20 cellular contexts compared by ENCODE assay signal in genomic region chr7:9719303-9719702, GRCh38.
DNase-seq lines count a peak whose midpoint lies in the region; ATAC-seq, FAIRE-seq and TF ChIP-seq lines count a peak whose summit lies in the region.
"Had no signal": no experiment of that assay in that cellular context is flagged by ENCODE, and none has a peak within 500 bp of the region (broad histone marks: within the 10 kb centered on the region; RNA-seq: fewer than 3 reads in every experiment).

No MANE protein-coding gene starts in this region.

- H3K4ac ChIP-seq in H1 (replicated peaks; ENCODE audit: insufficient read length, low read depth, low read length) = no peak overlapping the region

- H3K9me3 Mint-ChIP-seq in activated naive CD4-positive, alpha-beta T cell treated with anti-CD3 and anti-CD28 coated beads, Interleukin-2, amount 50 U/mL, for 72 hours = peaks cover 5 to 11% of the 10 kb centered on the region in 2 donors

- H4K5ac ChIP-seq in H1 (ENCODE audit: insufficient read length, low read depth, low read length) = no peak overlapping the region

- H3K36me3 ChIP-seq in Panc1 (ENCODE audit: control insufficient read depth, insufficient read depth, low read length) = no peaks in the 10 kb centered on the region
- no peaks in the 10 kb centered on the region for H3K36me3 ChIP-seq in H1 (ENCODE audit: control insufficient read depth in 2 of 4, insufficient read depth in 4 of 4, low read length in 3 of 4)
- no peaks in the 10 kb centered on the region for H3K36me3 ChIP-seq in smooth muscle cell (ENCODE audit: low read depth)
- no peaks in the 10 kb centered on the region for H3K36me3 ChIP-seq in H7 (replicated peaks; ENCODE audit: control insufficient read depth, insufficient read depth, low read length)
- H3K36me3 ChIP-seq: BE2C had no signal

- TF ChIP-seq CTCF in Panc1 (IDR thresholded peaks at IDR 0.05) (no peak), H1 (IDR thresholded peaks at IDR 0.05; ENCODE audit: control extremely low read depth in 1 of 3, insufficient read depth in 1 of 3, low read depth in 1 of 3, low read length in 3 of 3) (no peak), smooth muscle cell (IDR thresholded peaks at IDR 0.05; ENCODE audit: borderline replicate concordance, insufficient read depth, poor library complexity, severe bottlenecking) (no peak), GM13976 (IDR thresholded peaks at IDR 0.05; ENCODE audit: borderline replicate concordance, control extremely low read depth, extremely low read depth, insufficient read depth, missing control alignments) (no peak)

- no peak overlapping the region for H2AK5ac ChIP-seq in H1 (ENCODE audit: low read depth, low read length)

- BruUV-seq in Panc1 (replicated peaks; lab: Mats Ljungman, UMichigan) = no TSS peak

- H2AFZ ChIP-seq in H1 (ENCODE audit: low read length) (peak overlapping the region; percentile 21; the same call in 1 of the 2 replicates), smooth muscle cell (ENCODE audit: low read depth) (peak overlapping the region; percentile 4)

- H3K9me3 ChIP-seq in Panc1 (ENCODE audit: control insufficient read depth, insufficient read depth, low read depth, low read length) = no peaks in the 10 kb centered on the region
- no peaks in the 10 kb centered on the region for H3K9me3 ChIP-seq in H1 (ENCODE audit: insufficient read depth in 2 of 2, low read depth in 1 of 2, low read length in 1 of 2)
- H3K9me3 ChIP-seq in smooth muscle cell (replicated peaks; ENCODE audit: low read depth) = no peaks in the 10 kb centered on the region
- H3K9me3 ChIP-seq: BE2C had no signal

- no peak overlapping the region for H3K14ac ChIP-seq in H1 (ENCODE audit: insufficient read length)

- 94% methylated on average over 4 of the region's 4 CpGs; no CpG with 5 or more reads in 1 of the 2 experiments for WGBS in H1 (ENCODE audit: extremely low coverage in 1 of 2, insufficient coverage in 1 of 2, insufficient read length in 1 of 2, insufficient replicate concordance in 2 of 2, low coverage in 1 of 2, low lambda C conversion rate in 2 of 2, missing lambda C conversion rate in 1 of 2), 2 experiments
- WGBS in smooth muscle cell (ENCODE audit: low lambda C conversion rate) = 20% methylated on average over 4 of the region's 4 CpGs

- no peak for TF ChIP-seq RAD21 in H1 (IDR thresholded peaks at IDR 0.05 in 1 of 2, conservative IDR thresholded peaks at IDR 0.05 in 1 of 2; ENCODE audit: low read depth in 2 of 2, low read length in 2 of 2)

- H3K4me1 ChIP-seq in Panc1 (ENCODE audit: control insufficient read depth, insufficient read depth, low read length) = no peaks in the 10 kb centered on the region
- H3K4me1 ChIP-seq in H1 (replicated peaks in 1 of 4; ENCODE audit: control insufficient read depth in 3 of 4, insufficient read depth in 4 of 4, low read length in 3 of 4) = no peaks in the 10 kb centered on the region
- no peaks in the 10 kb centered on the region for H3K4me1 ChIP-seq in smooth muscle cell (ENCODE audit: low read depth)
- H3K4me1 ChIP-seq: BE2C had no signal

- DNase-seq in H54 (ENCODE audit: insufficient read length, low spot score) (peak; percentile 38), Panc1 (ENCODE audit: low read depth, low spot score) (no peak), H1 (ENCODE audit: low read depth in 1 of 2, low spot score in 2 of 2) (no peak), smooth muscle cell (lab: John Stamatoyannopoulos, UW; ENCODE audit: unreplicated experiment) (no peak), GM13976 (ENCODE audit: low spot score) (no peak), NCI-H2196 (lab: John Stamatoyannopoulos, UW; ENCODE audit: unreplicated experiment) (no peak), H7 (no peak)
- no peak for DNase-seq in activated naive CD4-positive, alpha-beta T cell treated with anti-CD3 and anti-CD28 coated beads, Interleukin-2, amount 50 U/mL, for 72 hours (ENCODE audit: low spot score in 2 of 2)
- DNase-seq: BE2C; DMS79 treated with DMSO at 0.1 percent for 48 hours; NCI-H1092 treated with DMSO at 0.1 percent for 48 hours; NCI-H1436 treated with DMSO at 0.1 percent for 48 hours; NCI-H1930; NCI-H345; NCI-H524; NCI-H774; NK-92 treated with Interleukin-12 subunit alpha and Interleukin-12 subunit beta, amount 100 ng/mL, for 24 hours; Right ventricle myocardium superior had no signal

- no peak overlapping the region for H2BK15ac ChIP-seq in H1 (ENCODE audit: low read length)

- H3K36me3 Mint-ChIP-seq in activated naive CD4-positive, alpha-beta T cell treated with anti-CD3 and anti-CD28 coated beads, Interleukin-2, amount 50 U/mL, for 72 hours = no peaks in the 10 kb centered on the region

- no peak overlapping the region for H3K56ac ChIP-seq in H1 (replicated peaks; ENCODE audit: insufficient read length, low read depth, low read length)

- no peaks in the 10 kb centered on the region for H4K20me1 ChIP-seq in H1 (replicated peaks in 1 of 2; ENCODE audit: control insufficient read depth in 1 of 2, insufficient read depth in 2 of 2, low read length in 2 of 2)
- no peaks in the 10 kb centered on the region for H4K20me1 ChIP-seq in smooth muscle cell (ENCODE audit: low read depth)

- FAIRE-seq in H54 (lab: Jason Lieb, UNC) (peak; percentile 100), H1 (lab: Jason Lieb, UNC) (no peak)
- FAIRE-seq: K562, RCC 7860 had no signal

- H3K79me1 ChIP-seq in H1 (ENCODE audit: low read depth, low read length) = no peaks in the 10 kb centered on the region

- no peak overlapping the region for H2BK12ac ChIP-seq in H1 (ENCODE audit: low read depth, low read length)

- H3K9ac ChIP-seq in H1 (replicated peaks in 1 of 4; ENCODE audit: extremely low read depth in 1 of 4, low read depth in 3 of 4, low read length in 3 of 4) = no peak overlapping the region
- no peak overlapping the region for H3K9ac ChIP-seq in smooth muscle cell (ENCODE audit: low read depth)

- in situ Hi-C loops in Panc1 (cut with HindIII; ENCODE audit: low pct_unique_long_range_greater_than_20kb, low sequenced_read_pairs) (no loop called here), GM13976 (cut with MboI; ENCODE audit: low sequenced_read_pairs, unreplicated experiment) (no loop called here)

- no peak for TF ChIP-seq POLR2A in H54 (IDR thresholded peaks at IDR 0.05; ENCODE audit: low read depth, low read length)
- TF ChIP-seq POLR2A in H1 (IDR thresholded peaks at IDR 0.05; ENCODE audit: control extremely low read depth in 1 of 2, low read depth in 2 of 2, low read length in 2 of 2) = no peak

- H3F3A ChIP-seq in smooth muscle cell (ENCODE audit: low read depth) = no peaks in the 10 kb centered on the region

- H2BK5ac ChIP-seq in H1 (ENCODE audit: low read depth, low read length) = no peak overlapping the region

- no peak overlapping the region for H2BK20ac ChIP-seq in H1 (ENCODE audit: low read length)

- H4K8ac ChIP-seq in H1 (ENCODE audit: extremely low read depth, insufficient read depth, low read length) = no peak overlapping the region

- no peak overlapping the region for H3K18ac ChIP-seq in H1 (ENCODE audit: extremely low read depth, low read length)

- no peaks in the 10 kb centered on the region for H3K79me2 ChIP-seq in H1 (ENCODE audit: control insufficient read depth in 1 of 2, insufficient read depth in 2 of 2, low read length in 2 of 2)
- no peaks in the 10 kb centered on the region for H3K79me2 ChIP-seq in smooth muscle cell (ENCODE audit: low read depth)

- H3K4me2 ChIP-seq in H1 (ENCODE audit: insufficient read depth in 1 of 2, low read depth in 2 of 2, low read length in 2 of 2) = no peak overlapping the region
- peak overlapping the region; percentile 46 for H3K4me2 ChIP-seq in smooth muscle cell

- no peak overlapping the region for H3K27ac ChIP-seq in Panc1 (ENCODE audit: low read length)
- no peak overlapping the region for H3K27ac ChIP-seq in H1 (ENCODE audit: low read depth, low read length)
- H3K27ac ChIP-seq in smooth muscle cell (ENCODE audit: low read depth) = peak overlapping the region; percentile 83

- peak; percentile 51; the same call in 1 of the 2 replicates for ATAC-seq in Panc1
- ATAC-seq in activated naive CD4-positive, alpha-beta T cell treated with anti-CD3 and anti-CD28 coated beads, Interleukin-2, amount 50 U/mL, for 72 hours = no peak
- ATAC-seq: K562 had no signal

- no peaks in the 10 kb centered on the region; the same call in 1 of the 2 replicates for H3K23me2 ChIP-seq in H1 (ENCODE audit: low read depth, low read length)

- TF ChIP-seq EP300 in H1 (IDR thresholded peaks at IDR 0.05; ENCODE audit: borderline replicate concordance in 1 of 2, low read depth in 2 of 2, low read length in 2 of 2) = no peak

- no peak overlapping the region for H2BK120ac ChIP-seq in H1 (replicated peaks; ENCODE audit: low read depth, low read length)

- no peak overlapping the region for H3K27ac Mint-ChIP-seq in activated naive CD4-positive, alpha-beta T cell treated with anti-CD3 and anti-CD28 coated beads, Interleukin-2, amount 50 U/mL, for 72 hours

- intact Hi-C loops in Panc1 (cut with micrococcal nuclease; ENCODE audit: unreplicated experiment) = no loop called here

- no peak overlapping the region for H3K23ac ChIP-seq in H1 (ENCODE audit: insufficient read length)

- H3K4me3 ChIP-seq in Panc1 (ENCODE audit: low read depth in 2 of 2, low read length in 2 of 2) (no peak overlapping the region), H1 (ENCODE audit: extremely low read depth in 1 of 4, insufficient read depth in 2 of 4, low read depth in 3 of 4, low read length in 4 of 4) (no peak overlapping the region), smooth muscle cell (no peak overlapping the region), H7 (ENCODE audit: insufficient read depth, low read depth, low read length) (no peak overlapping the region)
- H3K4me3 ChIP-seq: K562 had no signal

- CTCF ChIA-PET in Panc1 (lab: Charles Lee) = no interaction called here
- CTCF ChIA-PET in H1 (lab: Charles Lee; ENCODE audit: partially characterized antibody) = no interaction called here

- no peaks in the 10 kb centered on the region for H3K27me3 ChIP-seq in Panc1 (ENCODE audit: control insufficient read depth, insufficient read depth, low read length)
- no peaks in the 10 kb centered on the region for H3K27me3 ChIP-seq in H1 (replicated peaks in 1 of 4; ENCODE audit: control insufficient read depth in 3 of 4, extremely low read depth in 1 of 4, insufficient read depth in 3 of 4, low read length in 3 of 4)
- no peaks in the 10 kb centered on the region for H3K27me3 ChIP-seq in smooth muscle cell (ENCODE audit: low read depth)
- H3K27me3 ChIP-seq in H7 (ENCODE audit: control insufficient read depth, insufficient read depth, low read length) = no peaks in the 10 kb centered on the region
- H3K27me3 ChIP-seq: BE2C had no signal

- POLR2A ChIA-PET in Panc1 (lab: Charles Lee) (no interaction called here), H1 (lab: Charles Lee; ENCODE audit: partially characterized antibody) (no interaction called here)

- no peak overlapping the region for H4K91ac ChIP-seq in H1 (replicated peaks; ENCODE audit: insufficient read length, low read length)

TF ChIP-seq in H1, 55 proteins besides CTCF, POLR2A, EP300 and RAD21 (continues in another document):
- TF ChIP-seq CEBPB (IDR thresholded peaks at IDR 0.05; ENCODE audit: low read depth, low read length) = no peak
- TF ChIP-seq SIN3A (conservative IDR thresholded peaks at IDR 0.05 in 1 of 2, IDR thresholded peaks at IDR 0.05 in 1 of 2; ENCODE audit: low read depth in 1 of 2, low read length in 2 of 2) = no peak
- no peak for TF ChIP-seq HDAC6 (IDR thresholded peaks at IDR 0.05; ENCODE audit: low read depth, low read length)
- no peak for TF ChIP-seq RNF2 (IDR thresholded peaks at IDR 0.05; ENCODE audit: borderline replicate concordance, low read depth, low read length, missing control alignments, poor library complexity, severe bottlenecking)
